ENCODE assay signal across 8 cellular contexts in the genomic region with DNA sequence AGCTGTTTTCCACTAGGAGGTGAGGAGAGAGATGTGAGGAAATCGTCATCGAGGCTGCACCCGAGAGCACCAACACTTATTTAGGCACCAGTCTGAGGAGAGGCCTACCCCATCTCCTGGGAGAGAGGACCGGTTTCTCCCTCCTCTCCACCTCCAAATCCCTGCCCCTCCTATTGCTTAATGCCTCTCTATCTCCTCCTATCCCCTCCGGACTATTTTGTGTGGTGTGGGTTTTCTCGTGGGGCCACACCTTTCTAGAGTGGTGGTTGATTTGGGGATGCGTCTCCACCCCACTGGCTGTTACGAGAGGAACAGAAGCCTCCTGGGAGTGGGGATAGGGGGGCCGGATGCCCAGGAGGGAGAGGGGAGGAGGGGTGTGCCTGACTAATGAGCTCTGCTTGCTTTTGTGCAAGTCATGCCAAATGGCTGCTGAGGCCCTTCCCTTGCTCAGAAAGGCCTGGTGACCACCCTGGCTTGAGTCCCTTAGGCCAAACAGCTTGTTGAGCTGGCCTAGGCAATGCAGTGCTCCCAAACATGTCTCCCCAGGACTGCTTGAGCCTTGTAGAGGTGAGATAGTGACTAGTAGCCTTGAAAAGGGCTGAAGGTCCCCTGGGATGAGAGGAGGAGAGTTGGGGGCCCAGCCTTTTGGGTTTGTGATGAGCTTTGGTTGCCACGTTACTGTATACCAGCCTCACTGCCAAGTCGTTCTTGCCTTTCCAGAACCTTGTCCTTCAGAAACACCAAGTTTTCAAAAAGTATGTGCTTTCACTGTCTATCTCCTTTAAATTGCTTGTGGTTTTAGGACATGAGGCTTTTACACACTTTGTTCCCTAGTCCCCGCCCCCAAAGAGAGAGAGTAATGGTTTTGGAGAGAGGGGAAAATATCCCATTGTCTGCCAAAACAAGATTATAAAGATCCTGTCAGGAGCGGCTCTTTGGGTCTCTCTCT. TPM values are rescaled to one million over a fixed set of nuclear protein-coding genes. Genes with fewer than 3 reads are reported as not detected.
DNase-seq lines count a peak whose midpoint lies in the region; ATAC-seq and TF ChIP-seq lines count a peak whose summit lies in the region.

No MANE protein-coding gene starts in this region.

- POLR2A ChIA-PET in PC-3 (lab: Charles Lee; ENCODE audit: unreplicated experiment) = interaction anchor here (0.6 to 1.0 kb wide), 4 partner anchors 10 to 67 kb away, joined by 3 to 15 read pairs (median 5); no protein-coding TSS in a partner anchor

- peaks cover 13% of the 10 kb centered on the region for H4K20me1 ChIP-seq in PC-3 (ENCODE audit: low read length)

- CTCF ChIA-PET in PC-3 (lab: Charles Lee) = interaction anchor here (0.6 to 1.4 kb wide), 3 partner anchors 11 to 243 kb away, joined by 3 to 5 read pairs (median 4); no protein-coding TSS in a partner anchor

- H3K4me3 ChIP-seq in PC-3 (ENCODE audit: low read length) = peak overlapping the region; percentile 99
- peak overlapping the region; percentile 77 for H3K4me3 ChIP-seq in fibroblast of mammary gland (ENCODE audit: control insufficient read depth, low read depth, low read length)
- H3K4me3 ChIP-seq in tibial artery = peak overlapping the region; percentile 82 to 90

- peak overlapping the region; percentile 99 for H3K27ac ChIP-seq in PC-3 (ENCODE audit: low read length)
- peak overlapping the region; percentile 97 to 99 for H3K27ac ChIP-seq in tibial artery

- H3K4me3 Mint-ChIP-seq in activated T-cell treated with anti-CD3 and anti-CD28 coated beads, Interleukin-2, amount 50 U/mL, for 72 hours = peak overlapping the region; percentile 90 to 93
- peak overlapping the region; percentile 81 for H3K4me3 Mint-ChIP-seq in natural killer cell treated with Interleukin-12 subunit alpha and Interleukin-12 subunit beta and Interleukin-15 and Interleukin-18, amount 100 ng/mL, for 72 hours

- peak overlapping the region; percentile 98 for H3K9ac ChIP-seq in PC-3 (ENCODE audit: low read length)

- no TSS peak for BruUV-seq in PC-3 (replicated peaks; lab: Mats Ljungman, UMichigan)

- no peaks in the 10 kb centered on the region for H3K9me3 ChIP-seq in PC-3 (ENCODE audit: low read length)
- H3K9me3 ChIP-seq in tibial artery = no peaks in the 10 kb centered on the region

- peak overlapping the region; percentile 98 for H3K27ac Mint-ChIP-seq in activated T-cell treated with anti-CD3 and anti-CD28 coated beads, Interleukin-2, amount 50 U/mL, for 72 hours
- peak overlapping the region; percentile 85 to 95 for H3K27ac Mint-ChIP-seq in natural killer cell treated with Interleukin-12 subunit alpha and Interleukin-12 subunit beta and Interleukin-15 and Interleukin-18, amount 100 ng/mL, for 72 hours

- H3K36me3 ChIP-seq in PC-3 (ENCODE audit: low read depth, low read length) (peaks cover 18% of the 10 kb centered on the region; the same call in 1 of the 2 replicates), tibial artery (no peaks in the 10 kb centered on the region)

- H2AFZ ChIP-seq in PC-3 (ENCODE audit: low read length) = peak overlapping the region; percentile 5; the same call in 1 of the 2 replicates

- H3K79me2 ChIP-seq in PC-3 (ENCODE audit: low read length) = peaks cover 62% of the 10 kb centered on the region

- H3K27me3 Mint-ChIP-seq in activated T-cell treated with anti-CD3 and anti-CD28 coated beads, Interleukin-2, amount 50 U/mL, for 72 hours (ENCODE audit: low read depth) = no peaks in the 10 kb centered on the region
- no peaks in the 10 kb centered on the region for H3K27me3 Mint-ChIP-seq in natural killer cell treated with Interleukin-12 subunit alpha and Interleukin-12 subunit beta and Interleukin-15 and Interleukin-18, amount 100 ng/mL, for 72 hours

- H3K36me3 Mint-ChIP-seq in activated T-cell treated with anti-CD3 and anti-CD28 coated beads, Interleukin-2, amount 50 U/mL, for 72 hours (ENCODE audit: insufficient read depth in 2 of 2) = peaks cover 8 to 22% of the 10 kb centered on the region in 2 donors
- H3K36me3 Mint-ChIP-seq in natural killer cell treated with Interleukin-12 subunit alpha and Interleukin-12 subunit beta and Interleukin-15 and Interleukin-18, amount 100 ng/mL, for 72 hours = peaks cover 34% of the 10 kb centered on the region

- TF ChIP-seq CTCF in PC-3 (conservative IDR thresholded peaks at IDR 0.05; ENCODE audit: low read depth, low read length) (no peak), fibroblast of mammary gland (conservative IDR thresholded peaks at IDR 0.05; ENCODE audit: control insufficient read depth, insufficient read depth, low read depth, low read length) (no peak), tibial artery (IDR thresholded peaks at IDR 0.05) (no peak)

- no peaks in the 10 kb centered on the region for H3K9me3 Mint-ChIP-seq in activated T-cell treated with anti-CD3 and anti-CD28 coated beads, Interleukin-2, amount 50 U/mL, for 72 hours
- no peaks in the 10 kb centered on the region for H3K9me3 Mint-ChIP-seq in natural killer cell treated with Interleukin-12 subunit alpha and Interleukin-12 subunit beta and Interleukin-15 and Interleukin-18, amount 100 ng/mL, for 72 hours

- ATAC-seq in HG02571 (IDR thresholded peaks at IDR 0.05; ENCODE audit: unreplicated experiment) (peak; percentile 29), PC-3 (peak; percentile 71)
- ATAC-seq in activated T-cell treated with anti-CD3 and anti-CD28 coated beads, Interleukin-2, amount 50 U/mL, for 72 hours (replicated peaks in 1 of 2) = peak; percentile 20 to 42
- ATAC-seq in natural killer cell treated with Interleukin-12 subunit alpha and Interleukin-12 subunit beta and Interleukin-15 and Interleukin-18, amount 100 ng/mL, for 72 hours = peak; percentile 55 to 56

- H3F3A ChIP-seq in PC-3 (ENCODE audit: low read length, unreplicated experiment) = no peaks in the 10 kb centered on the region

- H3K9me2 ChIP-seq in PC-3 (replicated peaks; ENCODE audit: low read length) = no peaks in the 10 kb centered on the region

- peaks cover 55% of the 10 kb centered on the region for H3K4me1 Mint-ChIP-seq in activated T-cell treated with anti-CD3 and anti-CD28 coated beads, Interleukin-2, amount 50 U/mL, for 72 hours (ENCODE audit: low read depth)
- H3K4me1 Mint-ChIP-seq in natural killer cell treated with Interleukin-12 subunit alpha and Interleukin-12 subunit beta and Interleukin-15 and Interleukin-18, amount 100 ng/mL, for 72 hours (ENCODE audit: low read depth in 2 of 2) = peaks cover 50 to 61% of the 10 kb centered on the region in 2 donors

- DNase-seq in EL (peak; percentile 82), PC-3 (peak; percentile 87), fibroblast of mammary gland (ENCODE audit: low read depth) (peak; percentile 81), tibial artery (peak; percentile 75 to 92), NCI-H187 (lab: John Stamatoyannopoulos, UW) (no peak)
- DNase-seq in activated T-cell treated with anti-CD3 and anti-CD28 coated beads, Interleukin-2, amount 50 U/mL, for 72 hours = peak; percentile 53 to 58
- DNase-seq in natural killer cell treated with Interleukin-12 subunit alpha and Interleukin-12 subunit beta and Interleukin-15 and Interleukin-18, amount 100 ng/mL, for 72 hours (ENCODE audit: low spot score) = peak; percentile 67

- H3K27me3 ChIP-seq in PC-3 (ENCODE audit: low read length) (no peaks in the 10 kb centered on the region), tibial artery (no peaks in the 10 kb centered on the region)

- H3K4me2 ChIP-seq in PC-3 (ENCODE audit: low read length) = peak overlapping the region; percentile 95

- H3K4me1 ChIP-seq in PC-3 (ENCODE audit: insufficient read depth, low read length) = peaks cover 43% of the 10 kb centered on the region
- H3K4me1 ChIP-seq in tibial artery = peaks cover 0 to 44% (median 11%) of the 10 kb centered on the region in 4 donors

- intact Hi-C loops in PC-3 (cut with micrococcal nuclease) (loop anchor here (1.0 to 5.0 kb wide), 2 partner anchors 34 to 73 kb away; no protein-coding TSS in a partner anchor), tibial artery (cut with DNase I; ENCODE audit: low total_unique reads) (no loop called here)

RNA-seq across cellular contexts. Expression of a gene that starts 1.2 kb away (rescaled TPM):
- total RNA-seq in PC-3 (2014; rRNA removed) = 308 and 350 TPM in 2 replicates
- total RNA-seq in activated T-cell treated with anti-CD3 and anti-CD28 coated beads, Interleukin-2, amount 50 U/mL, for 72 hours = 100 to 1,000 TPM; 281 to 298 TPM
- total RNA-seq in natural killer cell treated with Interleukin-12 subunit alpha and Interleukin-12 subunit beta and Interleukin-15 and Interleukin-18, amount 100 ng/mL, for 72 hours = 100 to 1,000 TPM; 392 to 703 TPM

Comparison
In these comparisons a context has a peak if more than half of its experiments do, and no peak if none do; other contexts are left out.
1. DNase-seq: peak in EL (single experiment), PC-3 (single experiment), activated T-cell treated with anti-CD3 and anti-CD28 coated beads, Interleukin-2, amount 50 U/mL, for 72 hours (2 of 2), fibroblast of mammary gland (single experiment), natural killer cell treated with Interleukin-12 subunit alpha and Interleukin-12 subunit beta and Interleukin-15 and Interleukin-18, amount 100 ng/mL, for 72 hours (single experiment) and tibial artery (2 of 2); none in NCI-H187 (0 of 2).
2. Peak in every context shown above with its lines, with median percentiles within 50 percentile points of each other: ATAC-seq and H3K4me3 ChIP-seq.